Comparison of ENCODE assay signal across 8 cellular contexts in the genomic region with DNA sequence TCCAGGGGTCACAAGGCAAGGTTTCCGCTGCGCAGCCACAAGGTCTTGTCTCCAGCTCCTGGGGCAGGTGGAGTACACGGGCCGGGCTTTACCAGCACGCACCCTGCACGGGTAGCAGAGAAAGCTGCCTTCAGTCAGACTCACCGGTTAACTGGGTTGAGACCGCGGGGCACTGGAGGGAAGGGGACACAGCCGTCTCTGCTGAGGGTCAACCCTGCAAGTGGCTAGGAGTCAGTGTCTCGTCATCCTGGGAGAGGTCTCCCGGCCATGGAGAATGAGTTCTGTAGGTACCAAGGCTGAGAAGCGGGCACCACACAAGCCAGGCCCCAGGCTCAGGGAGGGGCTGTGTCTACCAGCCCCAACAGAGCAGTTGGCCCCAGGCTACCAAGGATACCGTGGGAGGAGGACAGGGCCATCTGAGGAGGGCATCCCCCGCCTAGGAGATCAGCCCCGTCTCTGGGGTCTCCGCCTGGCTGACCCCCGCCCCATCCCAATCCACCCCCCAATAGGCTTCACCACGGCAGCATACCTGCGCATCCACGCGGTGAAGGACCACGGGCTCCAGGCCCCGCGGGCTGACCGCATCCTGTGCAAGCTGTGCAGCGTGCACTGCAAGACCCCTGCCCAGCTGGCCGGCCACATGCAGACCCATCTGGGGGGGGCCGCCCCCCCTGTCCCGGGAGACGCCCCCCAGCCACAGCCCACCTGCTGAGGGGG. TPM values are rescaled to one million over a fixed set of nuclear protein-coding genes. Genes with fewer than 3 reads are reported as not detected.
DNase-seq lines count a peak whose midpoint lies in the region; ATAC-seq and TF ChIP-seq lines count a peak whose summit lies in the region.

No MANE protein-coding gene starts in this region.

- H3K4me3 Mint-ChIP-seq in activated CD4-positive, alpha-beta T cell treated with anti-CD3 and anti-CD28 coated beads, Interleukin-2, amount 10 ng/mL, durations not matched to agents 24 days and 14 days: peak overlapping the region; percentile 89
- H3K4me3 Mint-ChIP-seq in activated T-helper 1 cell treated with anti-CD3 and anti-CD28 coated beads, Interleukin-12 subunit alpha, Interleukin-12 subunit beta, Interleukin-2, Interleukin-4 antibody, amounts not matched to agents 30 ng/mL and 10 ng/mL and 1 ng/mL, durations not matched to agents 14 hours and 24 hours and 36 hours: peak overlapping the region; percentile 90

- peaks cover 56% of the 10 kb centered on the region for H3K4me1 Mint-ChIP-seq in activated CD4-positive, alpha-beta T cell treated with anti-CD3 and anti-CD28 coated beads, Interleukin-2, amount 10 ng/mL, durations not matched to agents 24 days and 14 days
- H3K4me1 Mint-ChIP-seq in activated T-helper 1 cell treated with anti-CD3 and anti-CD28 coated beads, Interleukin-12 subunit alpha, Interleukin-12 subunit beta, Interleukin-2, Interleukin-4 antibody, amounts not matched to agents 30 ng/mL and 10 ng/mL and 1 ng/mL, durations not matched to agents 14 hours and 24 hours and 36 hours (ENCODE audit: low read depth): peaks cover 43% of the 10 kb centered on the region

- ATAC-seq in GM21515 (IDR thresholded peaks at IDR 0.05; ENCODE audit: unreplicated experiment): no peak

- peak overlapping the region; percentile 88; the same call in 1 of the 2 replicates for H3K4me3 ChIP-seq in iPS-18c (ENCODE audit: insufficient read depth, low read depth, low read length)

- intact Hi-C loops in activated CD4-positive, alpha-beta T cell treated with anti-CD3 and anti-CD28 coated beads, Interleukin-2, amount 10 ng/mL, durations not matched to agents 24 days and 14 days (cut with micrococcal nuclease): loop anchor here (5.0 to 10.0 kb wide), 2 partner anchors 107 to 116 kb away; a partner anchor contains a TSS
- intact Hi-C loops in activated T-helper 1 cell treated with anti-CD3 and anti-CD28 coated beads, Interleukin-12 subunit alpha, Interleukin-12 subunit beta, Interleukin-2, Interleukin-4 antibody, amounts not matched to agents 30 ng/mL and 10 ng/mL and 1 ng/mL, durations not matched to agents 14 hours and 24 hours and 36 hours (cut with micrococcal nuclease): loop anchor here (2.0 to 5.0 kb wide), 10 partner anchors 62 to 987 kb away; a partner anchor contains a TSS

- peaks cover 4% of the 10 kb centered on the region for H3K27me3 Mint-ChIP-seq in activated CD4-positive, alpha-beta T cell treated with anti-CD3 and anti-CD28 coated beads, Interleukin-2, amount 10 ng/mL, durations not matched to agents 24 days and 14 days
- no peaks in the 10 kb centered on the region for H3K27me3 Mint-ChIP-seq in activated T-helper 1 cell treated with anti-CD3 and anti-CD28 coated beads, Interleukin-12 subunit alpha, Interleukin-12 subunit beta, Interleukin-2, Interleukin-4 antibody, amounts not matched to agents 30 ng/mL and 10 ng/mL and 1 ng/mL, durations not matched to agents 14 hours and 24 hours and 36 hours (ENCODE audit: insufficient read depth)

- peaks cover 43% of the 10 kb centered on the region for H3K36me3 Mint-ChIP-seq in activated CD4-positive, alpha-beta T cell treated with anti-CD3 and anti-CD28 coated beads, Interleukin-2, amount 10 ng/mL, durations not matched to agents 24 days and 14 days (ENCODE audit: low read depth)
- H3K36me3 Mint-ChIP-seq in activated T-helper 1 cell treated with anti-CD3 and anti-CD28 coated beads, Interleukin-12 subunit alpha, Interleukin-12 subunit beta, Interleukin-2, Interleukin-4 antibody, amounts not matched to agents 30 ng/mL and 10 ng/mL and 1 ng/mL, durations not matched to agents 14 hours and 24 hours and 36 hours (ENCODE audit: low read depth): peaks cover 35% of the 10 kb centered on the region

- peak overlapping the region; percentile 78 for H3K27ac ChIP-seq in temporal lobe (ENCODE audit: low read depth, low read length)

- H3K27ac Mint-ChIP-seq in activated CD4-positive, alpha-beta T cell treated with anti-CD3 and anti-CD28 coated beads, Interleukin-2, amount 10 ng/mL, durations not matched to agents 24 days and 14 days: peak overlapping the region; percentile 96
- peak overlapping the region; percentile 94 for H3K27ac Mint-ChIP-seq in activated T-helper 1 cell treated with anti-CD3 and anti-CD28 coated beads, Interleukin-12 subunit alpha, Interleukin-12 subunit beta, Interleukin-2, Interleukin-4 antibody, amounts not matched to agents 30 ng/mL and 10 ng/mL and 1 ng/mL, durations not matched to agents 14 hours and 24 hours and 36 hours

- H3K9me3 ChIP-seq in iPS-18c (ENCODE audit: control insufficient read depth, insufficient read depth, low read length): no peaks in the 10 kb centered on the region

- DNase-seq in activated CD4-positive, alpha-beta T cell treated with anti-CD3 and anti-CD28 coated beads, Interleukin-2, amount 10 ng/mL, durations not matched to agents 24 days and 14 days: no peak
- DNase-seq in activated CD4-positive, alpha-beta T cell treated with anti-CD3 and anti-CD28 coated beads, Interleukin-2, amount 50 U/mL, for 4 hours: no peak
- no peak for DNase-seq in activated T-helper 1 cell treated with anti-CD3 and anti-CD28 coated beads, Interleukin-12 subunit alpha, Interleukin-12 subunit beta, Interleukin-2, Interleukin-4 antibody, amounts not matched to agents 30 ng/mL and 10 ng/mL and 1 ng/mL, durations not matched to agents 14 hours and 24 hours and 36 hours (ENCODE audit: low spot score)
- no peak for DNase-seq in stimulated activated naive CD4-positive, alpha-beta T cell treated with Interleukin-2 at 50 U/mL for 16 hours (lab: John Stamatoyannopoulos, UW)
- no peak for DNase-seq in erythroblast (lab: John Stamatoyannopoulos, UW)

- no peaks in the 10 kb centered on the region for H3K9me3 Mint-ChIP-seq in activated CD4-positive, alpha-beta T cell treated with anti-CD3 and anti-CD28 coated beads, Interleukin-2, amount 10 ng/mL, durations not matched to agents 24 days and 14 days
- no peaks in the 10 kb centered on the region for H3K9me3 Mint-ChIP-seq in activated T-helper 1 cell treated with anti-CD3 and anti-CD28 coated beads, Interleukin-12 subunit alpha, Interleukin-12 subunit beta, Interleukin-2, Interleukin-4 antibody, amounts not matched to agents 30 ng/mL and 10 ng/mL and 1 ng/mL, durations not matched to agents 14 hours and 24 hours and 36 hours

- TF ChIP-seq POLR2A in erythroblast (IDR thresholded peaks at IDR 0.05; ENCODE audit: low read length): no peak

RNA-seq across cellular contexts. Expression of a gene that starts 2.8 kb away (rescaled TPM):
- 1.6 and 1.7 TPM in 2 replicates for total RNA-seq in activated CD4-positive, alpha-beta T cell treated with anti-CD3 and anti-CD28 coated beads, Interleukin-2, amount 10 ng/mL, durations not matched to agents 24 days and 14 days
- 1.0 and 1.3 TPM in 2 replicates for total RNA-seq in activated T-helper 1 cell treated with anti-CD3 and anti-CD28 coated beads, Interleukin-12 subunit alpha, Interleukin-12 subunit beta, Interleukin-2, Interleukin-4 antibody, amounts not matched to agents 30 ng/mL and 10 ng/mL and 1 ng/mL, durations not matched to agents 14 hours and 24 hours and 36 hours
- 21.9 TPM for total RNA-seq in temporal lobe

RNA-seq across cellular contexts. Expression of a gene that starts 2.9 kb away (rescaled TPM):
- 378 and 380 TPM in 2 replicates for total RNA-seq in activated CD4-positive, alpha-beta T cell treated with anti-CD3 and anti-CD28 coated beads, Interleukin-2, amount 10 ng/mL, durations not matched to agents 24 days and 14 days
- 365 and 380 TPM in 2 replicates for total RNA-seq in activated T-helper 1 cell treated with anti-CD3 and anti-CD28 coated beads, Interleukin-12 subunit alpha, Interleukin-12 subunit beta, Interleukin-2, Interleukin-4 antibody, amounts not matched to agents 30 ng/mL and 10 ng/mL and 1 ng/mL, durations not matched to agents 14 hours and 24 hours and 36 hours
- 246 TPM for total RNA-seq in temporal lobe

RNA-seq across cellular contexts. Expression of a gene that starts 6.8 kb away (rescaled TPM):
- total RNA-seq in activated CD4-positive, alpha-beta T cell treated with anti-CD3 and anti-CD28 coated beads, Interleukin-2, amount 10 ng/mL, durations not matched to agents 24 days and 14 days: 25.8 and 27.0 TPM in 2 replicates
- 29.2 and 30.8 TPM in 2 replicates for total RNA-seq in activated T-helper 1 cell treated with anti-CD3 and anti-CD28 coated beads, Interleukin-12 subunit alpha, Interleukin-12 subunit beta, Interleukin-2, Interleukin-4 antibody, amounts not matched to agents 30 ng/mL and 10 ng/mL and 1 ng/mL, durations not matched to agents 14 hours and 24 hours and 36 hours
- total RNA-seq in temporal lobe: 9.8 TPM

RNA-seq across cellular contexts. Expression of a gene that starts 11.1 kb away (rescaled TPM):
- total RNA-seq in activated CD4-positive, alpha-beta T cell treated with anti-CD3 and anti-CD28 coated beads, Interleukin-2, amount 10 ng/mL, durations not matched to agents 24 days and 14 days: 116 and 122 TPM in 2 replicates
- 117 and 124 TPM in 2 replicates for total RNA-seq in activated T-helper 1 cell treated with anti-CD3 and anti-CD28 coated beads, Interleukin-12 subunit alpha, Interleukin-12 subunit beta, Interleukin-2, Interleukin-4 antibody, amounts not matched to agents 30 ng/mL and 10 ng/mL and 1 ng/mL, durations not matched to agents 14 hours and 24 hours and 36 hours
- total RNA-seq in temporal lobe: 3.9 TPM

RNA-seq across cellular contexts. Expression of a gene that starts 18.6 kb away (rescaled TPM):
- 132 TPM in 2 replicates for total RNA-seq in activated CD4-positive, alpha-beta T cell treated with anti-CD3 and anti-CD28 coated beads, Interleukin-2, amount 10 ng/mL, durations not matched to agents 24 days and 14 days
- 134 and 140 TPM in 2 replicates for total RNA-seq in activated T-helper 1 cell treated with anti-CD3 and anti-CD28 coated beads, Interleukin-12 subunit alpha, Interleukin-12 subunit beta, Interleukin-2, Interleukin-4 antibody, amounts not matched to agents 30 ng/mL and 10 ng/mL and 1 ng/mL, durations not matched to agents 14 hours and 24 hours and 36 hours
- total RNA-seq in temporal lobe: 24.3 TPM
